In genomic region chr12:46413368-46413767, GRCh38 we compare ENCODE assay signal across 21 cellular contexts.
"Had no signal": no experiment of that assay in that cellular context is flagged by ENCODE, and none has a peak within 500 bp of the region (broad histone marks: within the 10 kb centered on the region; RNA-seq: fewer than 3 reads in every experiment).

No MANE protein-coding gene starts in this region.

- H3K27me3 Mint-ChIP-seq: activated CD8-positive, alpha-beta memory T cell treated with anti-CD3 and anti-CD28 coated beads, Interleukin-2, amount 10 ng/mL, durations not matched to agents 7 days and 5 days; activated naive CD4-positive, alpha-beta T cell treated with anti-CD3 and anti-CD28 coated beads, Interleukin-2, amount 50 U/mL, for 24 hours; activated T-cell treated with anti-CD3 and anti-CD28 coated beads, Interleukin-2, amount 50 U/mL, for 24 hours; T-helper 17 cell had no signal

- DNase-seq: activated CD4-positive, alpha-beta T cell treated with anti-CD3 and anti-CD28 coated beads for 48 hours; activated CD4-positive, alpha-beta T cell treated with anti-CD3 and anti-CD28 coated beads, Interleukin-2, amount 50 U/mL, for 4 hours; activated CD4-positive, CD25-positive, alpha-beta regulatory T cell treated with anti-CD3 and anti-CD28 coated beads, Interleukin-2, amount 50 U/mL, for 72 hours; activated CD8-positive, alpha-beta memory T cell treated with anti-CD3 and anti-CD28 coated beads, Interleukin-2, amount 10 ng/mL, durations not matched to agents 7 days and 5 days; activated effector memory CD4-positive, alpha-beta T cell treated with Interleukin-2 at 50 U/mL for 16 hours; activated naive CD4-positive, alpha-beta T cell; activated T-cell treated with anti-CD3 and anti-CD28 coated beads, Interleukin-2, amount 50 U/mL, for 24 hours; aorta; MG63; NCI-H1105; NCI-H1436 treated with DMSO at 0.1 percent for 48 hours; NCI-H187; NCI-H2081; NCI-H524; SIG-M5; T-helper 17 cell; T-helper 9 cell had no signal

- H3K9me3 ChIP-seq: breast epithelium had no signal

- H3K4me1 ChIP-seq: breast epithelium had no signal

- H3K27ac ChIP-seq: breast epithelium had no signal

- H3K36me3 ChIP-seq: breast epithelium had no signal

- H3K4me1 Mint-ChIP-seq: activated CD8-positive, alpha-beta memory T cell treated with anti-CD3 and anti-CD28 coated beads, Interleukin-2, amount 10 ng/mL, durations not matched to agents 7 days and 5 days; activated naive CD4-positive, alpha-beta T cell treated with anti-CD3 and anti-CD28 coated beads, Interleukin-2, amount 50 U/mL, for 24 hours had no signal

- H3K27me3 ChIP-seq: breast epithelium, MG63 had no signal

- ATAC-seq: activated CD8-positive, alpha-beta memory T cell treated with anti-CD3 and anti-CD28 coated beads, Interleukin-2, amount 10 ng/mL, durations not matched to agents 7 days and 5 days; T-helper 17 cell; WTC11 had no signal

- H3K4me3 Mint-ChIP-seq: activated CD8-positive, alpha-beta memory T cell treated with anti-CD3 and anti-CD28 coated beads, Interleukin-2, amount 10 ng/mL, durations not matched to agents 7 days and 5 days; activated naive CD4-positive, alpha-beta T cell treated with anti-CD3 and anti-CD28 coated beads, Interleukin-2, amount 50 U/mL, for 24 hours; activated T-cell treated with anti-CD3 and anti-CD28 coated beads, Interleukin-2, amount 50 U/mL, for 24 hours; activated T-helper 1 cell treated with anti-CD3 and anti-CD28 coated beads, Interleukin-12 subunit alpha, Interleukin-12 subunit beta, Interleukin-2, Interleukin-4 antibody, amounts not matched to agents 30 ng/mL and 10 ng/mL and 1 ng/mL, durations not matched to agents 14 hours and 24 hours and 36 hours; T-helper 17 cell; WTC11 had no signal

- H3K4me3 ChIP-seq: breast epithelium, MG63 had no signal

- H3K9me3 Mint-ChIP-seq: activated naive CD4-positive, alpha-beta T cell treated with anti-CD3 and anti-CD28 coated beads, Interleukin-2, amount 50 U/mL, for 24 hours; activated T-cell treated with anti-CD3 and anti-CD28 coated beads, Interleukin-2, amount 50 U/mL, for 24 hours; activated T-helper 1 cell treated with anti-CD3 and anti-CD28 coated beads, Interleukin-12 subunit alpha, Interleukin-12 subunit beta, Interleukin-2, Interleukin-4 antibody, amounts not matched to agents 30 ng/mL and 10 ng/mL and 1 ng/mL, durations not matched to agents 14 hours and 24 hours and 36 hours had no signal

- H3K27ac Mint-ChIP-seq: activated CD8-positive, alpha-beta memory T cell treated with anti-CD3 and anti-CD28 coated beads, Interleukin-2, amount 10 ng/mL, durations not matched to agents 7 days and 5 days; activated T-cell treated with anti-CD3 and anti-CD28 coated beads, Interleukin-2, amount 50 U/mL, for 24 hours; activated T-helper 1 cell treated with anti-CD3 and anti-CD28 coated beads, Interleukin-12 subunit alpha, Interleukin-12 subunit beta, Interleukin-2, Interleukin-4 antibody, amounts not matched to agents 30 ng/mL and 10 ng/mL and 1 ng/mL, durations not matched to agents 14 hours and 24 hours and 36 hours; T-helper 17 cell; WTC11 had no signal
